In genomic region chr4:22356996-22357596, GRCh38 we compare ENCODE assay signal across 9 cellular contexts.
A peak's percentile ranks its signal among the peaks of the same experiment; 100 is the strongest.
DNase-seq lines count a peak whose midpoint lies in the region; ATAC-seq, FAIRE-seq and TF ChIP-seq lines count a peak whose summit lies in the region.
"Had no signal": no experiment of that assay in that cellular context is flagged by ENCODE, and none has a peak within 500 bp of the region (broad histone marks: within the 10 kb centered on the region; RNA-seq: fewer than 3 reads in every experiment).

No MANE protein-coding gene starts in this region.

- H3K4me3 Mint-ChIP-seq in GM23338 = no peak overlapping the region
- no peak overlapping the region for H3K4me3 Mint-ChIP-seq in mesothelial cell of epicardium

- H3K4me3 ChIP-seq in AG09309 (ENCODE audit: control insufficient read depth, low read depth, low read length) (no peak overlapping the region), GM23338 (no peak overlapping the region), endothelial cell of umbilical vein (replicated peaks in 1 of 3; ENCODE audit: insufficient read depth in 1 of 3, low read depth in 1 of 3, low read length in 3 of 3) (no peak overlapping the region), smooth muscle cell (no peak overlapping the region)

- H3K36me3 Mint-ChIP-seq in GM23338 (ENCODE audit: low read depth) = 0 out of 3 replicates have a peak, but pooled peaks cover 9% of the 10 kb centered on the region
- peaks cover 19% of the 10 kb centered on the region for H3K36me3 Mint-ChIP-seq in mesothelial cell of epicardium

- H2AFZ ChIP-seq in GM23338 (no peak overlapping the region), endothelial cell of umbilical vein (ENCODE audit: low read depth, low read length) (no peak overlapping the region), smooth muscle cell (ENCODE audit: low read depth) (no peak overlapping the region)

- TF ChIP-seq CTCF in AG09309 (IDR thresholded peaks at IDR 0.05; ENCODE audit: control insufficient read depth, insufficient read depth, low read depth, low read length, missing control alignments) (peak; percentile 70), GM23338 (conservative IDR thresholded peaks at IDR 0.05; ENCODE audit: low read depth in 2 of 2) (peak; percentile 42 to 54), endothelial cell of umbilical vein (IDR thresholded peaks at IDR 0.05; ENCODE audit: extremely low read depth in 1 of 2, insufficient read depth in 1 of 2, low read depth in 1 of 2, low read length in 2 of 2) (peak in 1 of 2 donors; percentile 16), smooth muscle cell (IDR thresholded peaks at IDR 0.05; ENCODE audit: borderline replicate concordance, insufficient read depth, poor library complexity, severe bottlenecking) (peak; percentile 31), mesothelial cell of epicardium (IDR thresholded peaks at IDR 0.05; ENCODE audit: unreplicated experiment) (no peak)

- ATAC-seq in GM23338 = peak; percentile 59

- H3K9me1 ChIP-seq in endothelial cell of umbilical vein (replicated peaks; ENCODE audit: control insufficient read depth, extremely low read depth, insufficient read depth, low read length) = no peaks in the 10 kb centered on the region

- no peak for TF ChIP-seq POLR2A in endothelial cell of umbilical vein (IDR thresholded peaks at IDR 0.05; ENCODE audit: low read depth, low read length)

- no peak for FAIRE-seq in endothelial cell of umbilical vein (lab: Jason Lieb, UNC)
- FAIRE-seq: GM18507 had no signal

- H3K36me3 ChIP-seq in GM23338 (ENCODE audit: insufficient read depth) = no peaks in the 10 kb centered on the region
- H3K36me3 ChIP-seq in endothelial cell of umbilical vein (ENCODE audit: control insufficient read depth in 2 of 2, extremely low read depth in 1 of 2, insufficient read depth in 2 of 2, low read length in 2 of 2) = no peaks in the 10 kb centered on the region
- no peaks in the 10 kb centered on the region for H3K36me3 ChIP-seq in smooth muscle cell (ENCODE audit: low read depth)

- no peaks in the 10 kb centered on the region for H3K27me3 ChIP-seq in GM23338 (ENCODE audit: insufficient read depth)
- no peaks in the 10 kb centered on the region for H3K27me3 ChIP-seq in endothelial cell of umbilical vein (ENCODE audit: control insufficient read depth in 2 of 2, insufficient read depth in 2 of 2, low read length in 2 of 2)
- H3K27me3 ChIP-seq in smooth muscle cell (ENCODE audit: low read depth) = no peaks in the 10 kb centered on the region

- BruUV-seq in endothelial cell of umbilical vein (replicated peaks; lab: Mats Ljungman, UMichigan) = no TSS peak

- CTCF ChIA-PET in endothelial cell of umbilical vein (lab: Charles Lee) = interaction anchor here (0.9 to 4.5 kb wide), 9 partner anchors 12 to 850 kb away, joined by 3 to 113 read pairs (median 4); partner anchors contain the start of gene KCNIP4

- intact Hi-C loops in endothelial cell of umbilical vein (cut with micrococcal nuclease) = loop anchor here (1.0 kb wide), 1 partner anchor 567 kb away; no protein-coding TSS in a partner anchor

- H3K9me3 Mint-ChIP-seq in GM23338 (peaks cover 6% of the 10 kb centered on the region; the same call in 2 of the 3 replicates), mesothelial cell of epicardium (peaks cover 43% of the 10 kb centered on the region)

- H3K4me2 ChIP-seq in GM23338 (no peak overlapping the region), endothelial cell of umbilical vein (ENCODE audit: insufficient read depth, low read length) (no peak overlapping the region), smooth muscle cell (no peak overlapping the region)

- H3F3A ChIP-seq in GM23338 (replicated peaks; ENCODE audit: low read depth) (no peaks in the 10 kb centered on the region), smooth muscle cell (ENCODE audit: low read depth) (no peaks in the 10 kb centered on the region)

- H3K27ac ChIP-seq in GM23338 (ENCODE audit: low read depth) (no peak overlapping the region), endothelial cell of umbilical vein (ENCODE audit: insufficient read depth, low read depth, low read length) (no peak overlapping the region), smooth muscle cell (ENCODE audit: low read depth) (no peak overlapping the region)

- H3K27ac Mint-ChIP-seq in GM23338 = no peak overlapping the region
- H3K27ac Mint-ChIP-seq in mesothelial cell of epicardium = no peak overlapping the region

- H3K9me3 ChIP-seq in endothelial cell of umbilical vein (replicated peaks; ENCODE audit: control insufficient read depth, insufficient read depth, low read length) (no peaks in the 10 kb centered on the region), smooth muscle cell (replicated peaks; ENCODE audit: low read depth) (no peaks in the 10 kb centered on the region)

- H3K27me3 Mint-ChIP-seq in GM23338 (ENCODE audit: insufficient read depth, low read depth, poor library complexity) (peaks cover 5% of the 10 kb centered on the region), mesothelial cell of epicardium (ENCODE audit: low read depth) (no peaks in the 10 kb centered on the region)

- H3K4me1 ChIP-seq in GM23338 (ENCODE audit: insufficient read depth) (peaks cover 9% of the 10 kb centered on the region; the same call in 1 of the 2 replicates), endothelial cell of umbilical vein (ENCODE audit: control insufficient read depth, extremely low read depth, insufficient read depth, low read length) (no peaks in the 10 kb centered on the region), smooth muscle cell (ENCODE audit: low read depth) (no peaks in the 10 kb centered on the region)

- dilution Hi-C loops in endothelial cell of umbilical vein (cut with MboI; ENCODE audit: extremely low pct_ligation_motif_present, low sequenced_read_pairs) = no loop called here

- no peaks in the 10 kb centered on the region for H3K79me2 ChIP-seq in GM23338 (replicated peaks; ENCODE audit: insufficient read depth)
- H3K79me2 ChIP-seq in endothelial cell of umbilical vein (ENCODE audit: control insufficient read depth, insufficient read depth, low read length) = no peaks in the 10 kb centered on the region
- H3K79me2 ChIP-seq in smooth muscle cell (ENCODE audit: low read depth) = no peaks in the 10 kb centered on the region

- peaks cover 9% of the 10 kb centered on the region for H3K9me2 ChIP-seq in GM23338 (ENCODE audit: insufficient read depth)

- H3K9ac ChIP-seq in endothelial cell of umbilical vein (replicated peaks; ENCODE audit: extremely low read depth, insufficient read depth, low read length) (no peak overlapping the region), smooth muscle cell (ENCODE audit: low read depth) (no peak overlapping the region)

- no peaks in the 10 kb centered on the region for H4K20me1 ChIP-seq in GM23338 (replicated peaks; ENCODE audit: insufficient read depth)
- no peaks in the 10 kb centered on the region for H4K20me1 ChIP-seq in endothelial cell of umbilical vein (replicated peaks; ENCODE audit: control insufficient read depth, extremely low read depth, insufficient read depth, low read length)
- no peaks in the 10 kb centered on the region for H4K20me1 ChIP-seq in smooth muscle cell (ENCODE audit: low read depth)

- POLR2A ChIA-PET in endothelial cell of umbilical vein (lab: Charles Lee) = no interaction called here

- DNase-seq in AG09309 (ENCODE audit: low read depth) (peak; percentile 29), GM23338 (ENCODE audit: low spot score) (peak; percentile 22), NCI-H526 (lab: John Stamatoyannopoulos, UW) (peak; percentile 14 to 50), endothelial cell of umbilical vein (ENCODE audit: low read depth, low spot score) (peak; percentile 4), smooth muscle cell (lab: John Stamatoyannopoulos, UW; ENCODE audit: unreplicated experiment) (no peak), NCI-H1048 (lab: John Stamatoyannopoulos, UW) (no peak), mesothelial cell of epicardium (ENCODE audit: low spot score in 2 of 2, unreplicated experiment in 2 of 2) (no peak)
- DNase-seq in activated effector memory CD4-positive, alpha-beta T cell treated with anti-CD3 and anti-CD28 coated beads, Interleukin-2, amount 50 U/mL, for 16 hours = no peak

- WGBS in smooth muscle cell (ENCODE audit: low lambda C conversion rate) = 73% methylated on average over 5 of the region's 5 CpGs

- H3K4me1 Mint-ChIP-seq in GM23338 (peaks cover 13% of the 10 kb centered on the region), mesothelial cell of epicardium (no peaks in the 10 kb centered on the region)

TF ChIP-seq in GM23338, 12 proteins besides CTCF, POLR2A, EP300 and RAD21 (continues in another document):
- no peak for TF ChIP-seq STAT1 (IDR thresholded peaks at IDR 0.05; ENCODE audit: unreplicated experiment)
- TF ChIP-seq EZH2 (IDR thresholded peaks at IDR 0.05; ENCODE audit: low read depth, unreplicated experiment) = no peak
- no peak for TF ChIP-seq ZNF331 (CRISPR knock-in tag; IDR thresholded peaks at IDR 0.05; ENCODE audit: low read depth)
- TF ChIP-seq ZNF114 (CRISPR knock-in tag; IDR thresholded peaks at IDR 0.05) = no peak

TF ChIP-seq in endothelial cell of umbilical vein, 7 proteins besides CTCF, POLR2A, EP300 and RAD21:
- TF ChIP-seq MAX (IDR thresholded peaks at IDR 0.05; ENCODE audit: insufficient read depth, insufficient read length) (no peak), POLR2AphosphoS5 (IDR thresholded peaks at IDR 0.05; ENCODE audit: insufficient read depth, low read depth, low read length) (no peak), GATA2 (IDR thresholded peaks at IDR 0.05; ENCODE audit: insufficient read depth, insufficient read length, low read depth, low read length) (no peak), JUN (IDR thresholded peaks at IDR 0.05; ENCODE audit: borderline replicate concordance, insufficient read depth, insufficient read length, low read depth) (no peak), FOS (IDR thresholded peaks at IDR 0.05; ENCODE audit: borderline replicate concordance, insufficient read depth, low read length) (no peak), MYC (IDR thresholded peaks at IDR 0.05; ENCODE audit: low read depth, low read length) (no peak), EZH2 (IDR thresholded peaks at IDR 0.05; ENCODE audit: borderline replicate concordance, low read depth, low read length, severe bottlenecking) (no peak)
TF ChIP-seq in endothelial cell of umbilical vein: peak in this region for 0.

Comparison
In these comparisons a context has a peak if more than half of its experiments do, and no peak if none do; other contexts are left out.
1. DNase-seq: peak in AG09309 (single experiment), GM23338 (single experiment), NCI-H526 (2 of 2) and endothelial cell of umbilical vein (single experiment); none in smooth muscle cell (single experiment), NCI-H1048 (single experiment), mesothelial cell of epicardium (0 of 2) and activated effector memory CD4-positive, alpha-beta T cell treated with anti-CD3 and anti-CD28 coated beads, Interleukin-2, amount 50 U/mL, for 16 hours (single experiment).